Comparison of ENCODE assay signal across 18 cellular contexts in the genomic region with DNA sequence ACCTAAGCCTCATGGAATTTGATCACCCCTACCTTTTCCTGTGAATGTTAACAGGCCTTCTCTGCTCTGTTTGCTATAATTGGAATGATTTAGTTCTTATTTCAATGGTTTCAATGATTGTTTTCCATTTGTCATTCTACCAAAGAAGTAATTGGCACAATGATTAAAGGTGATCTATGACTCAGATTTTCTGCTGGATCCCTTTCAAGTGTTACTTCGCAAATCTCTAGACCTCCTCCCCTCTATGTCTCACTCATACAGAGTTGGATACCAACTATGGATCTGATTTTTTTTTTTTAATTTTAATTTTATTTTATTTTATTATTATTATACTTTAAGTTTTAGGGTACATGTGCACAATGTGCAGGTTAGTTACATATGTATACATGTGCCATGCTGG. TPM values are rescaled to one million over a fixed set of nuclear protein-coding genes. Genes with fewer than 3 reads are reported as not detected.
DNase-seq lines count a peak whose midpoint lies in the region; ATAC-seq, FAIRE-seq and TF ChIP-seq lines count a peak whose summit lies in the region.
"Had no signal": no experiment of that assay in that cellular context is flagged by ENCODE, and none has a peak within 500 bp of the region (broad histone marks: within the 10 kb centered on the region; RNA-seq: fewer than 3 reads in every experiment).

No MANE protein-coding gene starts in this region.

- peak overlapping the region; percentile 38 for H3K27ac Mint-ChIP-seq in activated CD4-positive, alpha-beta T cell treated with anti-CD3 and anti-CD28 coated beads for 36 hours
- H3K27ac Mint-ChIP-seq in activated CD4-positive, alpha-beta T cell treated with anti-CD3 and anti-CD28 coated beads, Interleukin-2, amount 10 ng/mL, durations not matched to agents 24 days and 14 days = no peak overlapping the region
- H3K27ac Mint-ChIP-seq in stimulated activated naive CD8-positive, alpha-beta T cell treated with anti-CD3 and anti-CD28 coated beads, Interleukin-15, amount 100 ng/mL, for 72 hours = peak overlapping the region in 1 of 2 donors; percentile 22
- H3K27ac Mint-ChIP-seq: CD4-positive, alpha-beta T cell had no signal

- TF ChIP-seq CTCF in bronchial epithelial cell (IDR thresholded peaks at IDR 0.05; ENCODE audit: insufficient read depth, low read length, severe bottlenecking) (no peak), testis (IDR thresholded peaks at IDR 0.05) (no peak)

- no peak overlapping the region for H3K27ac ChIP-seq in testis
- H3K27ac ChIP-seq: A549, GM23248 had no signal

- no peaks in the 10 kb centered on the region for H3K27me3 Mint-ChIP-seq in activated CD4-positive, alpha-beta T cell treated with anti-CD3 and anti-CD28 coated beads for 36 hours
- no peaks in the 10 kb centered on the region for H3K27me3 Mint-ChIP-seq in activated CD4-positive, alpha-beta T cell treated with anti-CD3 and anti-CD28 coated beads, Interleukin-2, amount 10 ng/mL, durations not matched to agents 24 days and 14 days
- H3K27me3 Mint-ChIP-seq in stimulated activated naive CD8-positive, alpha-beta T cell treated with anti-CD3 and anti-CD28 coated beads, Interleukin-15, amount 100 ng/mL, for 72 hours = no peaks in the 10 kb centered on the region
- H3K27me3 Mint-ChIP-seq: CD4-positive, alpha-beta T cell had no signal

- H3K36me3 ChIP-seq in bronchial epithelial cell (ENCODE audit: control insufficient read depth, insufficient read depth, low read length) (no peaks in the 10 kb centered on the region), testis (ENCODE audit: low read depth, missing control alignments) (no peaks in the 10 kb centered on the region)
- H3K36me3 ChIP-seq: HAP-1 had no signal

- H3K27me3 ChIP-seq in bronchial epithelial cell (ENCODE audit: control insufficient read depth, insufficient read depth, low read length) = no peaks in the 10 kb centered on the region
- H3K27me3 ChIP-seq in testis = no peaks in the 10 kb centered on the region

- WGBS in testis, 2 donors = 80 to 96% methylated on average over 1 of the region's 1 CpG

- H3K4me1 ChIP-seq in testis = no peaks in the 10 kb centered on the region
- H3K4me1 ChIP-seq: A549, Caco-2 had no signal

- no peak overlapping the region for H3K4me3 ChIP-seq in bronchial epithelial cell (ENCODE audit: low read depth, low read length)
- no peak overlapping the region for H3K4me3 ChIP-seq in testis
- H3K4me3 ChIP-seq: A549, GM23248, HAP-1, K562 had no signal

- FAIRE-seq in bronchial epithelial cell (lab: Jason Lieb, UNC) = no peak
- FAIRE-seq: A549, G401.6, K562 had no signal

- no peaks in the 10 kb centered on the region for H3K9me3 Mint-ChIP-seq in activated CD4-positive, alpha-beta T cell treated with anti-CD3 and anti-CD28 coated beads for 36 hours (ENCODE audit: low read depth)
- H3K9me3 Mint-ChIP-seq in activated CD4-positive, alpha-beta T cell treated with anti-CD3 and anti-CD28 coated beads, Interleukin-2, amount 10 ng/mL, durations not matched to agents 24 days and 14 days = peaks cover 5% of the 10 kb centered on the region
- no peaks in the 10 kb centered on the region for H3K9me3 Mint-ChIP-seq in stimulated activated naive CD8-positive, alpha-beta T cell treated with anti-CD3 and anti-CD28 coated beads, Interleukin-15, amount 100 ng/mL, for 72 hours
- H3K9me3 Mint-ChIP-seq: CD4-positive, alpha-beta T cell had no signal

- DNase-seq in activated CD4-positive, alpha-beta T cell treated with anti-CD3 and anti-CD28 coated beads for 36 hours = no peak
- DNase-seq in activated CD4-positive, alpha-beta T cell treated with anti-CD3 and anti-CD28 coated beads, Interleukin-2, amount 10 ng/mL, durations not matched to agents 24 days and 14 days = no peak
- no peak for DNase-seq in stimulated activated naive CD8-positive, alpha-beta T cell treated with anti-CD3 and anti-CD28 coated beads, Interleukin-15, Interleukin-2, amounts not matched to agents 100 U/mL and 50 U/mL, for 24 hours
- DNase-seq in stimulated activated naive CD8-positive, alpha-beta T cell treated with anti-CD3 and anti-CD28 coated beads, Interleukin-15, amount 100 ng/mL, for 72 hours = no peak
- peak; percentile 39 for DNase-seq in bronchial epithelial cell (ENCODE audit: low read depth)
- DNase-seq in testis = no peak
- DNase-seq: Caco-2; CD4-positive, alpha-beta T cell; GM23248; NCI-H1105 treated with DMSO at 0.1 percent for 48 hours; NCI-H1694 treated with DMSO at 0.1 percent for 48 hours; RPMI8226; SHP77 treated with DMSO at 0.1 percent for 48 hours had no signal

- intact Hi-C loops in activated CD4-positive, alpha-beta T cell treated with anti-CD3 and anti-CD28 coated beads for 36 hours (cut with DNase I, micrococcal nuclease) = no loop called here
- intact Hi-C loops in activated CD4-positive, alpha-beta T cell treated with anti-CD3 and anti-CD28 coated beads, Interleukin-2, amount 10 ng/mL, durations not matched to agents 24 days and 14 days (cut with micrococcal nuclease) = no loop called here
- intact Hi-C loops in testis (cut with DNase I; ENCODE audit: low total_unique reads) = no loop called here

- H3K4me1 Mint-ChIP-seq in activated CD4-positive, alpha-beta T cell treated with anti-CD3 and anti-CD28 coated beads for 36 hours = peaks cover 19% of the 10 kb centered on the region
- peaks cover 10% of the 10 kb centered on the region for H3K4me1 Mint-ChIP-seq in activated CD4-positive, alpha-beta T cell treated with anti-CD3 and anti-CD28 coated beads, Interleukin-2, amount 10 ng/mL, durations not matched to agents 24 days and 14 days
- H3K4me1 Mint-ChIP-seq in stimulated activated naive CD8-positive, alpha-beta T cell treated with anti-CD3 and anti-CD28 coated beads, Interleukin-15, amount 100 ng/mL, for 72 hours = peaks cover 25% of the 10 kb centered on the region

- no peaks in the 10 kb centered on the region for H3K36me3 Mint-ChIP-seq in activated CD4-positive, alpha-beta T cell treated with anti-CD3 and anti-CD28 coated beads for 36 hours (ENCODE audit: low read depth)
- no peaks in the 10 kb centered on the region for H3K36me3 Mint-ChIP-seq in activated CD4-positive, alpha-beta T cell treated with anti-CD3 and anti-CD28 coated beads, Interleukin-2, amount 10 ng/mL, durations not matched to agents 24 days and 14 days (ENCODE audit: low read depth)

- no peak for TF ChIP-seq POLR2A in testis (IDR thresholded peaks at IDR 0.05)

- CTCF ChIA-PET in activated CD4-positive, alpha-beta T cell treated with anti-CD3 and anti-CD28 coated beads for 36 hours (lab: Charles Lee) = no interaction called here

- peak; percentile 37 for ATAC-seq in activated CD4-positive, alpha-beta T cell treated with anti-CD3 and anti-CD28 coated beads for 36 hours
- ATAC-seq in stimulated activated naive CD8-positive, alpha-beta T cell treated with anti-CD3 and anti-CD28 coated beads, Interleukin-15, Interleukin-2, amounts not matched to agents 100 U/mL and 50 U/mL, for 24 hours = peak; percentile 61
- ATAC-seq in stimulated activated naive CD8-positive, alpha-beta T cell treated with anti-CD3 and anti-CD28 coated beads, Interleukin-15, amount 100 ng/mL, for 72 hours = no peak
- ATAC-seq in HG02870 (IDR thresholded peaks at IDR 0.05; ENCODE audit: unreplicated experiment) = no peak
- ATAC-seq: A549, K562 had no signal

- H3K4me3 Mint-ChIP-seq in activated CD4-positive, alpha-beta T cell treated with anti-CD3 and anti-CD28 coated beads for 36 hours = no peak overlapping the region
- no peak overlapping the region for H3K4me3 Mint-ChIP-seq in activated CD4-positive, alpha-beta T cell treated with anti-CD3 and anti-CD28 coated beads, Interleukin-2, amount 10 ng/mL, durations not matched to agents 24 days and 14 days
- H3K4me3 Mint-ChIP-seq in stimulated activated naive CD8-positive, alpha-beta T cell treated with anti-CD3 and anti-CD28 coated beads, Interleukin-15, amount 100 ng/mL, for 72 hours = no peak overlapping the region
- H3K4me3 Mint-ChIP-seq: CD4-positive, alpha-beta T cell had no signal

- POLR2A ChIA-PET in activated CD4-positive, alpha-beta T cell treated with anti-CD3 and anti-CD28 coated beads for 36 hours (lab: Charles Lee) = no interaction called here

- no peaks in the 10 kb centered on the region for H3K9me3 ChIP-seq in testis
- H3K9me3 ChIP-seq: A549, Caco-2, HAP-1 had no signal

RNA-seq across cellular contexts. Expression of gene FAM117B, which starts 29.6 kb away (rescaled TPM):
- total RNA-seq in activated CD4-positive, alpha-beta T cell treated with anti-CD3 and anti-CD28 coated beads for 36 hours = 10 to 100 TPM; 15.3 to 16.6 TPM
- 14.5 TPM in 2 replicates for total RNA-seq in activated CD4-positive, alpha-beta T cell treated with anti-CD3 and anti-CD28 coated beads, Interleukin-2, amount 10 ng/mL, durations not matched to agents 24 days and 14 days
- total RNA-seq in bronchial epithelial cell (2.6 TPM in 2 replicates), testis (10 to 100 TPM; 28.0 to 34.7 TPM)
- 9.8 TPM for polyA plus RNA-seq in testis (ENCODE audit: insufficient read depth, low read depth, low replicate concordance)

Comparison
In these comparisons a context has a peak if more than half of its experiments do, and no peak if none do; other contexts are left out.
1. ATAC-seq: peak in activated CD4-positive, alpha-beta T cell treated with anti-CD3 and anti-CD28 coated beads for 36 hours (single experiment) and stimulated activated naive CD8-positive, alpha-beta T cell treated with anti-CD3 and anti-CD28 coated beads, Interleukin-15, Interleukin-2, amounts not matched to agents 100 U/mL and 50 U/mL, for 24 hours (single experiment); none in stimulated activated naive CD8-positive, alpha-beta T cell treated with anti-CD3 and anti-CD28 coated beads, Interleukin-15, amount 100 ng/mL, for 72 hours (single experiment) and HG02870 (single experiment).